Comparison of ENCODE assay signal across 2 cellular contexts in the genomic region with DNA sequence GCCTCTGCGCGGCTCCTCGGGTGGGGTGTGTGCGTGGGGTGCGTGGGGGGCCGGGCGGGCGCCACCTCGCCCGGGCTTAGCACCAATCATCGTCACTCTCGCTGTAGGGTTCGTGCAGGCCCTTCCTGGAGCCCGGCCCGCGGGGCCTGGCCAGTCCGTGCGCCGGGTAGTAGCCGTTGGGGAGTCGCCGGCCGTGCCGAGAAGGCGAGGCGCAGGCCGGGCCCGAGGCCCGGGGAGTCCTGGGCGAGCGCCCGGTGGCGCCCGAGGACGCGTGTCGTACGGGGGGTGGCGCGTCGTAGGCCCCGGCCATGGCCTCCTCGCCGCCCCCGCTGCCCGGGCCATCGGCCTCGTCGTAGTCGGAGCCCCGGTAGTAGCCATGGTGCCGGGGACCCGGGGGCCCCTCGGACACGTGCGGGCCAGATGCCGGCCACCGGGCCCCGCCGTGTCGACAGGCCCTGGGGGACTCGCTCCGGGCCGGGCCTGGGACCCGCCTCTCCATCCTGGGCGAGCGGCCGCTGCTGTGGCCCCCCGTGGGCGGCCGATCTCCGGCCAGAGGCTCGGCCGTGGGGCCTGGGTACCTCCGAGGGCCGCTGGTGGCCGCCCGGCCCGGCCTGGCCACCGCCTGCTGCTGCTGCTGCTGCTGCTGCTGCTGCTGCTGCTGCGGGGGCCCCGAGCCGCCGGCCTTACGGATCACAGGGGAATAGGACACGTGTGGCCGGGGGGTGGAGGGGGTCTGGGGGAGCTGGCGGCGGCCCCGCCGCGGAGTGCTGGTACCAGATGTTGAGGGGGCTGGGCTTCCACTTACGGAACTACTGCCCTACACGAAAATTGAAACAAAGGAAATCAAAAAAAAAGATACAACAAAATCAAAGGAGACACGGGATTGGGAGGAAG.
TF ChIP-seq lines count a peak whose summit lies in the region.

No MANE protein-coding gene starts in this region.

TF ChIP-seq in liver, 16 proteins besides CTCF, POLR2A, EP300 and RAD21:
- TF ChIP-seq, protein P1, sequence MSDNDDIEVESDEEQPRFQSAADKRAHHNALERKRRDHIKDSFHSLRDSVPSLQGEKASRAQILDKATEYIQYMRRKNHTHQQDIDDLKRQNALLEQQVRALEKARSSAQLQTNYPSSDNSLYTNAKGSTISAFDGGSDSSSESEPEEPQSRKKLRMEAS (IDR thresholded peaks at IDR 0.05) = no peak
- TF ChIP-seq, protein P2, sequence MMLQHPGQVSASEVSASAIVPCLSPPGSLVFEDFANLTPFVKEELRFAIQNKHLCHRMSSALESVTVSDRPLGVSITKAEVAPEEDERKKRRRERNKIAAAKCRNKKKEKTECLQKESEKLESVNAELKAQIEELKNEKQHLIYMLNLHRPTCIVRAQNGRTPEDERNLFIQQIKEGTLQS (IDR thresholded peaks at IDR 0.05) = no peak
- TF ChIP-seq HNF4G (IDR thresholded peaks at IDR 0.05) = no peak
- TF ChIP-seq YY1 (IDR thresholded peaks at IDR 0.05) = no peak
- TF ChIP-seq FOXA1 (IDR thresholded peaks at IDR 0.05) = no peak
- TF ChIP-seq FOXA2 (IDR thresholded peaks at IDR 0.05) = no peak
- TF ChIP-seq GABPA (IDR thresholded peaks at IDR 0.05 in 1 of 2, conservative IDR thresholded peaks at IDR 0.05 in 1 of 2) = no peak
- TF ChIP-seq, protein P3, sequence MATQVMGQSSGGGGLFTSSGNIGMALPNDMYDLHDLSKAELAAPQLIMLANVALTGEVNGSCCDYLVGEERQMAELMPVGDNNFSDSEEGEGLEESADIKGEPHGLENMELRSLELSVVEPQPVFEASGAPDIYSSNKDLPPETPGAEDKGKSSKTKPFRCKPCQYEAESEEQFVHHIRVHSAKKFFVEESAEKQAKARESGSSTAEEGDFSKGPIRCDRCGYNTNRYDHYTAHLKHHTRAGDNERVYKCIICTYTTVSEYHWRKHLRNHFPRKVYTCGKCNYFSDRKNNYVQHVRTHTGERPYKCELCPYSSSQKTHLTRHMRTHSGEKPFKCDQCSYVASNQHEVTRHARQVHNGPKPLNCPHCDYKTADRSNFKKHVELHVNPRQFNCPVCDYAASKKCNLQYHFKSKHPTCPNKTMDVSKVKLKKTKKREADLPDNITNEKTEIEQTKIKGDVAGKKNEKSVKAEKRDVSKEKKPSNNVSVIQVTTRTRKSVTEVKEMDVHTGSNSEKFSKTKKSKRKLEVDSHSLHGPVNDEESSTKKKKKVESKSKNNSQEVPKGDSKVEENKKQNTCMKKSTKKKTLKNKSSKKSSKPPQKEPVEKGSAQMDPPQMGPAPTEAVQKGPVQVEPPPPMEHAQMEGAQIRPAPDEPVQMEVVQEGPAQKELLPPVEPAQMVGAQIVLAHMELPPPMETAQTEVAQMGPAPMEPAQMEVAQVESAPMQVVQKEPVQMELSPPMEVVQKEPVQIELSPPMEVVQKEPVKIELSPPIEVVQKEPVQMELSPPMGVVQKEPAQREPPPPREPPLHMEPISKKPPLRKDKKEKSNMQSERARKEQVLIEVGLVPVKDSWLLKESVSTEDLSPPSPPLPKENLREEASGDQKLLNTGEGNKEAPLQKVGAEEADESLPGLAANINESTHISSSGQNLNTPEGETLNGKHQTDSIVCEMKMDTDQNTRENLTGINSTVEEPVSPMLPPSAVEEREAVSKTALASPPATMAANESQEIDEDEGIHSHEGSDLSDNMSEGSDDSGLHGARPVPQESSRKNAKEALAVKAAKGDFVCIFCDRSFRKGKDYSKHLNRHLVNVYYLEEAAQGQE (IDR thresholded peaks at IDR 0.05) = no peak
- no peak for TF ChIP-seq TAF1 (conservative IDR thresholded peaks at IDR 0.05)
- TF ChIP-seq RXRA (IDR thresholded peaks at IDR 0.05) = no peak
- TF ChIP-seq, protein P4, sequence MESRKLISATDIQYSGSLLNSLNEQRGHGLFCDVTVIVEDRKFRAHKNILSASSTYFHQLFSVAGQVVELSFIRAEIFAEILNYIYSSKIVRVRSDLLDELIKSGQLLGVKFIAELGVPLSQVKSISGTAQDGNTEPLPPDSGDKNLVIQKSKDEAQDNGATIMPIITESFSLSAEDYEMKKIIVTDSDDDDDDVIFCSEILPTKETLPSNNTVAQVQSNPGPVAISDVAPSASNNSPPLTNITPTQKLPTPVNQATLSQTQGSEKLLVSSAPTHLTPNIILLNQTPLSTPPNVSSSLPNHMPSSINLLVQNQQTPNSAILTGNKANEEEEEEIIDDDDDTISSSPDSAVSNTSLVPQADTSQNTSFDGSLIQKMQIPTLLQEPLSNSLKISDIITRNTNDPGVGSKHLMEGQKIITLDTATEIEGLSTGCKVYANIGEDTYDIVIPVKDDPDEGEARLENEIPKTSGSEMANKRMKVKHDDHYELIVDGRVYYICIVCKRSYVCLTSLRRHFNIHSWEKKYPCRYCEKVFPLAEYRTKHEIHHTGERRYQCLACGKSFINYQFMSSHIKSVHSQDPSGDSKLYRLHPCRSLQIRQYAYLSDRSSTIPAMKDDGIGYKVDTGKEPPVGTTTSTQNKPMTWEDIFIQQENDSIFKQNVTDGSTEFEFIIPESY (IDR thresholded peaks at IDR 0.05) = no peak

TF ChIP-seq in HepG2, 621 proteins besides CTCF, POLR2A, EP300 and RAD21:
- TF ChIP-seq, protein P5, sequence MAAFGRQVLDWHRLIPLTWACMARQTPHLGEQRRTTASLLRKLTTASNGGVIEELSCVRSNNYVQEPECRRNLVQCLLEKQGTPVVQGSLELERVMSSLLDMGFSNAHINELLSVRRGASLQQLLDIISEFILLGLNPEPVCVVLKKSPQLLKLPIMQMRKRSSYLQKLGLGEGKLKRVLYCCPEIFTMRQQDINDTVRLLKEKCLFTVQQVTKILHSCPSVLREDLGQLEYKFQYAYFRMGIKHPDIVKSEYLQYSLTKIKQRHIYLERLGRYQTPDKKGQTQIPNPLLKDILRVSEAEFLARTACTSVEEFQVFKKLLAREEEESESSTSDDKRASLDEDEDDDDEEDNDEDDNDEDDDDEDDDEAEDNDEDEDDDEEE (CRISPR knock-in tag; IDR thresholded peaks at IDR 0.05) = no peak
- TF ChIP-seq, protein P6, sequence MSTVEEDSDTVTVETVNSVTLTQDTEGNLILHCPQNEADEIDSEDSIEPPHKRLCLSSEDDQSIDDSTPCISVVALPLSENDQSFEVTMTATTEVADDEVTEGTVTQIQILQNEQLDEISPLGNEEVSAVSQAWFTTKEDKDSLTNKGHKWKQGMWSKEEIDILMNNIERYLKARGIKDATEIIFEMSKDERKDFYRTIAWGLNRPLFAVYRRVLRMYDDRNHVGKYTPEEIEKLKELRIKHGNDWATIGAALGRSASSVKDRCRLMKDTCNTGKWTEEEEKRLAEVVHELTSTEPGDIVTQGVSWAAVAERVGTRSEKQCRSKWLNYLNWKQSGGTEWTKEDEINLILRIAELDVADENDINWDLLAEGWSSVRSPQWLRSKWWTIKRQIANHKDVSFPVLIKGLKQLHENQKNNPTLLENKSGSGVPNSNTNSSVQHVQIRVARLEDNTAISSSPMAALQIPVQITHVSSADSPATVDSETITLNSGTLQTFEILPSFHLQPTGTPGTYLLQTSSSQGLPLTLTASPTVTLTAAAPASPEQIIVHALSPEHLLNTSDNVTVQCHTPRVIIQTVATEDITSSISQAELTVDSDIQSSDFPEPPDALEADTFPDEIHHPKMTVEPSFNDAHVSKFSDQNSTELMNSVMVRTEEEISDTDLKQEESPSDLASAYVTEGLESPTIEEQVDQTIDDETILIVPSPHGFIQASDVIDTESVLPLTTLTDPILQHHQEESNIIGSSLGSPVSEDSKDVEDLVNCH (CRISPR knock-in tag; IDR thresholded peaks at IDR 0.05) = no peak
- TF ChIP-seq, protein P7, sequence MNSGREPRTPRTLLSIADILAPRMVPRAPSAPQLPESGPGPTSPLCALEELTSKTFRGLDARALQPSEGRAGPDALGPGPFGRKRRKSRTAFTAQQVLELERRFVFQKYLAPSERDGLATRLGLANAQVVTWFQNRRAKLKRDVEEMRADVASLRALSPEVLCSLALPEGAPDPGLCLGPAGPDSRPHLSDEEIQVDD (CRISPR knock-in tag; IDR thresholded peaks at IDR 0.05; ENCODE audit: borderline replicate concordance) = no peak
- TF ChIP-seq FOXA3 (CRISPR knock-in tag; IDR thresholded peaks at IDR 0.05) (no peak), YY1 (IDR thresholded peaks at IDR 0.05; ENCODE audit: insufficient read depth, insufficient replicate concordance, low read depth, low read length) (no peak), ZFP90 (CRISPR knock-in tag; IDR thresholded peaks at IDR 0.05; ENCODE audit: borderline replicate concordance) (no peak), ERF (CRISPR knock-in tag; IDR thresholded peaks at IDR 0.05) (no peak), FOXK1 (CRISPR knock-in tag; IDR thresholded peaks at IDR 0.05; ENCODE audit: borderline replicate concordance, low read depth) (no peak), MAFK (conservative IDR thresholded peaks at IDR 0.05 in 1 of 2, IDR thresholded peaks at IDR 0.05 in 1 of 2; ENCODE audit: low read length in 2 of 2) (no peak), ZNF768 (CRISPR knock-in tag; IDR thresholded peaks at IDR 0.05) (no peak), IRX3 (CRISPR knock-in tag; IDR thresholded peaks at IDR 0.05; ENCODE audit: borderline replicate concordance, low read depth) (no peak)
- TF ChIP-seq, protein P8, sequence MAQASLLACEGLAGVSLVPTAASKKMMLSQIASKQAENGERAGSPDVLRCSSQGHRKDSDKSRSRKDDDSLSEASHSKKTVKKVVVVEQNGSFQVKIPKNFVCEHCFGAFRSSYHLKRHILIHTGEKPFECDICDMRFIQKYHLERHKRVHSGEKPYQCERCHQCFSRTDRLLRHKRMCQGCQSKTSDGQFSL (CRISPR knock-in tag; IDR thresholded peaks at IDR 0.05) = no peak
